ENCODE assay signal across 4 cellular contexts in the genomic region with DNA sequence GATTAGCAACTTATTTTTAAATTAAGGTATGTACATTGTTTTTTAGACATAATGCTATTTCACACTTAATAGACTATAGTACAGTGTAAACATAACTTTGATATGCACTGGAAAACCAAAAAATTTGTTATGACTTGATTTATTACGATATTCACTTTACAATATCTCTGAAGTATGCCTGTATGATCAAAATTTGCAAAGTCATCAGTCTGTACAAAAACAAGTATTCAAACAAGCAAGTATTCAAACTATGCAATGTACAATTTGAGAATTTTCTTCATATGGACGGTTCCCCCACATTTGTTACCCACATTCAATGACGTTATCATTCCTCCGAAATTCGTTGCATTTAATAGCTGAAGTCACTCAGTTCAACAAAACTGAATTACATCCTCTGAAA.
TF ChIP-seq lines count a peak whose summit lies in the region.

No MANE protein-coding gene starts in this region.

TF ChIP-seq in HepG2, 621 proteins besides CTCF, POLR2A, EP300 and RAD21:
- TF ChIP-seq, protein P1, sequence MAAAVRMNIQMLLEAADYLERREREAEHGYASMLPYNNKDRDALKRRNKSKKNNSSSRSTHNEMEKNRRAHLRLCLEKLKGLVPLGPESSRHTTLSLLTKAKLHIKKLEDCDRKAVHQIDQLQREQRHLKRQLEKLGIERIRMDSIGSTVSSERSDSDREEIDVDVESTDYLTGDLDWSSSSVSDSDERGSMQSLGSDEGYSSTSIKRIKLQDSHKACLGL (CRISPR knock-in tag; IDR thresholded peaks at IDR 0.05), result no peak
- TF ChIP-seq MAFK (conservative IDR thresholded peaks at IDR 0.05 in 1 of 2, IDR thresholded peaks at IDR 0.05 in 1 of 2; ENCODE audit: low read length in 2 of 2) (peak; percentile 83 to 86), MAFF (IDR thresholded peaks at IDR 0.05; ENCODE audit: low read depth, low read length) (peak; percentile 76), KLF16 (CRISPR knock-in tag; IDR thresholded peaks at IDR 0.05) (no peak)

TF ChIP-seq in A549, 52 proteins besides CTCF, POLR2A, EP300 and RAD21:
- no peak for TF ChIP-seq ZFP36 (IDR thresholded peaks at IDR 0.05; ENCODE audit: borderline replicate concordance, partially characterized antibody)
- peak; percentile 39 for TF ChIP-seq MAFK (IDR thresholded peaks at IDR 0.05; ENCODE audit: partially characterized antibody)
- TF ChIP-seq FOXS1 (CRISPR knock-in tag; IDR thresholded peaks at IDR 0.05), result no peak
- no peak for TF ChIP-seq NPAS2 (CRISPR knock-in tag; IDR thresholded peaks at IDR 0.05; ENCODE audit: borderline replicate concordance)

TF ChIP-seq in IMR-90, 13 proteins besides CTCF, POLR2A, EP300 and RAD21:
- TF ChIP-seq CEBPB (IDR thresholded peaks at IDR 0.05; ENCODE audit: low read depth, low read length), result no peak
- no peak for TF ChIP-seq FOS (IDR thresholded peaks at IDR 0.05; ENCODE audit: low read depth, low read length)
- peak; percentile 77 for TF ChIP-seq MAFK (IDR thresholded peaks at IDR 0.05; ENCODE audit: low read depth, low read length)

TF ChIP-seq in K562, 482 proteins besides CTCF, POLR2A, EP300 and RAD21:
- TF ChIP-seq MAFF (IDR thresholded peaks at IDR 0.05; ENCODE audit: low read length) (peak; percentile 77), POLR3G (IDR thresholded peaks at IDR 0.05; ENCODE audit: extremely low read depth, insufficient read length, insufficient replicate concordance) (no peak), MAFG (tag; conservative IDR thresholded peaks at IDR 0.05) (peak; percentile 84), MAFK (IDR thresholded peaks at IDR 0.05; ENCODE audit: low read length) (peak; percentile 77), SUPT5H (IDR thresholded peaks at IDR 0.05) (no peak), ZNF507 (tag; conservative IDR thresholded peaks at IDR 0.05) (no peak), RFX5 (IDR thresholded peaks at IDR 0.05; ENCODE audit: low read depth, low read length) (no peak), MCM3 (IDR thresholded peaks at IDR 0.05) (no peak), CBX1 (IDR thresholded peaks at IDR 0.05; ENCODE audit: low read depth) (no peak), BRCA1 (IDR thresholded peaks at IDR 0.05) (no peak), BRCA1 (CRISPR knock-in tag; IDR thresholded peaks at IDR 0.05) (no peak), C11orf30 (IDR thresholded peaks at IDR 0.05; ENCODE audit: low read depth) (peak; percentile 84), MIER1 (IDR thresholded peaks at IDR 0.05; ENCODE audit: low read depth) (no peak), ZNF316 (IDR thresholded peaks at IDR 0.05) (peak; percentile 93), NFE2 (IDR thresholded peaks at IDR 0.05; ENCODE audit: low read depth) (peak; percentile 15; the same call in 1 of the 2 replicates), BACH1 (tag; IDR thresholded peaks at IDR 0.05) (no peak)
- TF ChIP-seq, protein P2, sequence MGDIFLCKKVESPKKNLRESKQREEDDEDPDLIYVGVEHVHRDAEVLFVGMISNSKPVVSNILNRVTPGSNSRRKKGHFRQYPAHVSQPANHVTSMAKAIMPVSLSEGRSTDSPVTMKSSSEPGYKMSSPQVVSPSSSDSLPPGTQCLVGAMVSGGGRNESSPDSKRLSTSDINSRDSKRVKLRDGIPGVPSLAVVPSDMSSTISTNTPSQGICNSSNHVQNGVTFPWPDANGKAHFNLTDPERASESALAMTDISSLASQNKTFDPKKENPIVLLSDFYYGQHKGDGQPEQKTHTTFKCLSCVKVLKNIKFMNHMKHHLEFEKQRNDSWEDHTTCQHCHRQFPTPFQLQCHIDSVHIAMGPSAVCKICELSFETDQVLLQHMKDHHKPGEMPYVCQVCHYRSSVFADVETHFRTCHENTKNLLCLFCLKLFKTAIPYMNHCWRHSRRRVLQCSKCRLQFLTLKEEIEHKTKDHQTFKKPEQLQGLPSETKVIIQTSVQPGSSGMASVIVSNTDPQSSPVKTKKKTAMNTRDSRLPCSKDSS (IDR thresholded peaks at IDR 0.05; ENCODE audit: low read depth, partially characterized antibody), result no peak
